In genomic region chr7:66099232-66099550, GRCh38 we compare ENCODE assay signal across 11 cellular contexts.
DNase-seq lines count a peak whose midpoint lies in the region; ATAC-seq and TF ChIP-seq lines count a peak whose summit lies in the region.
"Had no signal": no experiment of that assay in that cellular context is flagged by ENCODE, and none has a peak within 500 bp of the region (broad histone marks: within the 10 kb centered on the region; RNA-seq: fewer than 3 reads in every experiment).

No MANE protein-coding gene starts in this region.

- H2AFZ ChIP-seq in ACC112 (ENCODE audit: low read length, unreplicated experiment): no peak overlapping the region

- H3K4me3 ChIP-seq in ACC112 (ENCODE audit: low read depth, low read length): peak overlapping the region; percentile 67; the same call in 1 of the 2 replicates
- peak overlapping the region; percentile 52 for H3K4me3 ChIP-seq in LNCaP clone FGC (ENCODE audit: low read depth, low read length)
- H3K4me3 ChIP-seq in cardiac fibroblast (replicated peaks in 1 of 2; ENCODE audit: low read depth in 2 of 2, low read length in 2 of 2): no peak overlapping the region
- peak overlapping the region in 1 of 2 donors; percentile 66 for H3K4me3 ChIP-seq in mucosa of rectum (ENCODE audit: low read length in 2 of 2)

- DNase-seq in LNCaP clone FGC (ENCODE audit: low read depth): no peak
- DNase-seq in cardiac fibroblast (ENCODE audit: low read depth in 2 of 2): peak; percentile 38 to 60
- DNase-seq: activated CD4-positive, CD25-positive, alpha-beta regulatory T cell; NCI-H1930 had no signal

- no peak for TF ChIP-seq CTCF in LNCaP clone FGC (IDR thresholded peaks at IDR 0.05; ENCODE audit: control insufficient read depth, extremely low read depth, insufficient read depth)
- TF ChIP-seq CTCF in cardiac fibroblast (IDR thresholded peaks at IDR 0.05; ENCODE audit: low read depth, low read length): no peak

- no peaks in the 10 kb centered on the region for H3K79me2 ChIP-seq in ACC112 (ENCODE audit: control insufficient read depth, insufficient read depth, low read length, unreplicated experiment)

- H3K27ac ChIP-seq in ACC112 (ENCODE audit: low read depth, low read length) (no peak overlapping the region), mucosa of rectum (ENCODE audit: low read depth in 2 of 2, low read length in 2 of 2) (peak overlapping the region; percentile 93 to 95)

- H3K27me3 ChIP-seq in ACC112 (ENCODE audit: insufficient read depth, low read length): no peaks in the 10 kb centered on the region
- no peaks in the 10 kb centered on the region for H3K27me3 ChIP-seq in mucosa of rectum (ENCODE audit: control insufficient read depth in 2 of 2, insufficient read depth in 2 of 2, low read length in 2 of 2)
- H3K27me3 ChIP-seq: testis had no signal

- H3K36me3 ChIP-seq in ACC112 (ENCODE audit: insufficient read depth, low read length) (no peaks in the 10 kb centered on the region), mucosa of rectum (ENCODE audit: control insufficient read depth in 2 of 2, insufficient read depth in 2 of 2, low read length in 2 of 2) (peaks cover 0 to 4% of the 10 kb centered on the region in 2 donors)

- ATAC-seq in GM19463 (IDR thresholded peaks at IDR 0.05; ENCODE audit: unreplicated experiment) (no peak), HG02970 (IDR thresholded peaks at IDR 0.05; ENCODE audit: low FRiP score, unreplicated experiment) (no peak), GM18868 (IDR thresholded peaks at IDR 0.05; ENCODE audit: unreplicated experiment) (no peak), GM21526 (IDR thresholded peaks at IDR 0.05; ENCODE audit: low FRiP score, unreplicated experiment) (no peak)

- H3K9me3 ChIP-seq in mucosa of rectum (ENCODE audit: control insufficient read depth in 2 of 2, low read length in 2 of 2): no peaks in the 10 kb centered on the region
- H3K9me3 ChIP-seq: testis had no signal

- peaks cover 4% of the 10 kb centered on the region for H3K4me1 ChIP-seq in ACC112 (ENCODE audit: control insufficient read depth, insufficient read depth, low read length, unreplicated experiment)
- H3K4me1 ChIP-seq in mucosa of rectum (ENCODE audit: control insufficient read depth in 2 of 2, insufficient read depth in 2 of 2, low read length in 2 of 2): peaks cover 5% of the 10 kb centered on the region in 2 donors
- H3K4me1 ChIP-seq: testis had no signal

- H3K9ac ChIP-seq in mucosa of rectum (ENCODE audit: low read depth in 1 of 2, low read length in 2 of 2): peak overlapping the region in 1 of 2 donors; percentile 77

Comparison
In these comparisons a context has a peak if more than half of its experiments do, and no peak if none do; other contexts are left out.
1. H3K4me3 ChIP-seq: peak in ACC112 (single experiment) and LNCaP clone FGC (single experiment); none in cardiac fibroblast (0 of 2).